In the genomic region with DNA sequence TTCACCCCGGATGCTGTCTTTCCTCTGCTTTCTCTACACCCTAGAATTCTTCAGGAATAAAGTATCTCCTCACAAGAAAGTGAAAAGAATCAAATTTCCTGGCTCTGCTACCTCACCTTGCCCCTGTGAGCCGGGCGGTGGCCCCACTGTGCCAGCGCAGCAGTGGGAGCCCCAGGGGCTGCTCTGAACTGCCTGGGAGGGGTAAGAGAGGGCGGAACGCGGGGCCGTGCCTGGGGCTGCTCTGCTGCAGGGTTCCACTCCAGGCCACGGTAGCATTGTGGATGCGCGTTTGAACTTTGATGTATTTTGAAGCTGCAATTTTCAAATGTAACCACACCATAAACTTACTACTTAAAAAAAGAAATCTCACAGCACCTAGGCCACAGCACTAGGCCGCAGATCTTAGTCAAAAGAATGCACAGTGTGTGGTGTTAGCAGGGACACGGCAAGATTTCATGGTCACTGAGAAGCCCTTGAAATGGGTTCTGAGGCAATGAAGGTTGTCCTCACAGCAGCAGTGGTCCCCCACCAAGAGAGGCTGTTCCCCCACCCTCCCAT, we compare ENCODE assay signal across 21 cellular contexts. TPM values are rescaled to one million over a fixed set of nuclear protein-coding genes. Genes with fewer than 3 reads are reported as not detected.
DNase-seq lines count a peak whose midpoint lies in the region; ATAC-seq and TF ChIP-seq lines count a peak whose summit lies in the region.
"Had no signal": no experiment of that assay in that cellular context is flagged by ENCODE, and none has a peak within 500 bp of the region (broad histone marks: within the 10 kb centered on the region; RNA-seq: fewer than 3 reads in every experiment).

No MANE protein-coding gene starts in this region.

- H3K79me2 ChIP-seq in GM23338 (replicated peaks; ENCODE audit: insufficient read depth) = no peaks in the 10 kb centered on the region

- ATAC-seq in CD8-positive, alpha-beta T cell = peak; percentile 50
- ATAC-seq in GM23338 = peak; percentile 52
- ATAC-seq in naive thymus-derived CD8-positive, alpha-beta T cell = peak; percentile 65 to 74
- ATAC-seq: K562, Right ventricle myocardium inferior had no signal

- H3K4me1 ChIP-seq in CD8-positive, alpha-beta T cell (ENCODE audit: insufficient read depth, low read length) = peaks cover 28% of the 10 kb centered on the region
- H3K4me1 ChIP-seq in GM23338 (ENCODE audit: insufficient read depth) = peaks cover 9% of the 10 kb centered on the region; the same call in 1 of the 2 replicates

- H3K27ac Mint-ChIP-seq in CD8-positive, alpha-beta T cell = no peak overlapping the region
- H3K27ac Mint-ChIP-seq in GM23338 = no peak overlapping the region
- peak overlapping the region; percentile 20 for H3K27ac Mint-ChIP-seq in activated T-helper 2 cell treated with anti-CD3 and anti-CD28 coated beads, Interferon-gamma antibody, Interleukin-2, Interleukin-4, amounts not matched to agents 10 μg/mL and 5 μg/mL and 100 μg/mL, durations not matched to agents 14 hours and 24 hours and 36 hours
- H3K27ac Mint-ChIP-seq in naive thymus-derived CD8-positive, alpha-beta T cell = peak overlapping the region in 4 of 10 donors; percentile 17 to 84 (median 57)

- H3K27me3 Mint-ChIP-seq in CD8-positive, alpha-beta T cell (ENCODE audit: low read depth) = no peaks in the 10 kb centered on the region
- H3K27me3 Mint-ChIP-seq in GM23338 (ENCODE audit: insufficient read depth, low read depth, poor library complexity) = peaks cover 2% of the 10 kb centered on the region
- no peaks in the 10 kb centered on the region for H3K27me3 Mint-ChIP-seq in activated T-helper 2 cell treated with anti-CD3 and anti-CD28 coated beads, Interferon-gamma antibody, Interleukin-2, Interleukin-4, amounts not matched to agents 10 μg/mL and 5 μg/mL and 100 μg/mL, durations not matched to agents 14 hours and 24 hours and 36 hours (ENCODE audit: low read depth)
- peaks cover 3 to 36% (median 12%) of the 10 kb centered on the region in 5 donors for H3K27me3 Mint-ChIP-seq in naive thymus-derived CD8-positive, alpha-beta T cell

- H3K27ac ChIP-seq in CD8-positive, alpha-beta T cell (ENCODE audit: low read depth, low read length) = no peak overlapping the region
- H3K27ac ChIP-seq in GM23338 (ENCODE audit: low read depth) = no peak overlapping the region
- H3K27ac ChIP-seq: PC-9, SK-N-MC had no signal

- intact Hi-C loops in CD8-positive, alpha-beta T cell (cut with DNase I, micrococcal nuclease) = loop anchor here in 1 of 2 experiments (5.0 to 10.0 kb wide), 2 partner anchors 36 to 51 kb away; no protein-coding TSS in a partner anchor
- intact Hi-C loops in activated T-helper 2 cell treated with anti-CD3 and anti-CD28 coated beads, Interferon-gamma antibody, Interleukin-2, Interleukin-4, amounts not matched to agents 10 μg/mL and 5 μg/mL and 100 μg/mL, durations not matched to agents 14 hours and 24 hours and 36 hours (cut with micrococcal nuclease) = no loop called here

- H3K9me3 ChIP-seq in CD8-positive, alpha-beta T cell (ENCODE audit: low read length) = no peaks in the 10 kb centered on the region

- H3K9me3 Mint-ChIP-seq in CD8-positive, alpha-beta T cell = no peaks in the 10 kb centered on the region
- H3K9me3 Mint-ChIP-seq in GM23338 = no peaks in the 10 kb centered on the region
- H3K9me3 Mint-ChIP-seq in activated T-helper 2 cell treated with anti-CD3 and anti-CD28 coated beads, Interferon-gamma antibody, Interleukin-2, Interleukin-4, amounts not matched to agents 10 μg/mL and 5 μg/mL and 100 μg/mL, durations not matched to agents 14 hours and 24 hours and 36 hours = no peaks in the 10 kb centered on the region
- no peaks in the 10 kb centered on the region for H3K9me3 Mint-ChIP-seq in naive thymus-derived CD8-positive, alpha-beta T cell
- H3K9me3 Mint-ChIP-seq: CD14-positive monocyte had no signal

- H2AFZ ChIP-seq in GM23338 = peak overlapping the region; percentile 52; the same call in 1 of the 2 replicates
- H2AFZ ChIP-seq: PC-9 had no signal

- H3K27me3 ChIP-seq in CD8-positive, alpha-beta T cell (ENCODE audit: insufficient read depth, low read length) = no peaks in the 10 kb centered on the region
- no peaks in the 10 kb centered on the region for H3K27me3 ChIP-seq in GM23338 (ENCODE audit: insufficient read depth)

- CTCF ChIA-PET in CD8-positive, alpha-beta T cell (lab: Charles Lee) = no interaction called here

- no peaks in the 10 kb centered on the region for H3K9me2 ChIP-seq in GM23338 (ENCODE audit: insufficient read depth)

- POLR2A ChIA-PET in CD8-positive, alpha-beta T cell (lab: Charles Lee) = interaction anchor here (0.6 kb wide), 1 partner anchor 115 kb away, joined by 4 read pairs; no protein-coding TSS in a partner anchor
- POLR2A ChIA-PET in naive thymus-derived CD8-positive, alpha-beta T cell (lab: Charles Lee) = no interaction called here

- no peaks in the 10 kb centered on the region for H3K36me3 ChIP-seq in CD8-positive, alpha-beta T cell (ENCODE audit: insufficient read depth, low read length)
- H3K36me3 ChIP-seq in GM23338 (ENCODE audit: insufficient read depth) = no peaks in the 10 kb centered on the region

- no peaks in the 10 kb centered on the region for H3K36me3 Mint-ChIP-seq in CD8-positive, alpha-beta T cell
- no peaks in the 10 kb centered on the region for H3K36me3 Mint-ChIP-seq in GM23338 (ENCODE audit: low read depth)
- no peaks in the 10 kb centered on the region for H3K36me3 Mint-ChIP-seq in activated T-helper 2 cell treated with anti-CD3 and anti-CD28 coated beads, Interferon-gamma antibody, Interleukin-2, Interleukin-4, amounts not matched to agents 10 μg/mL and 5 μg/mL and 100 μg/mL, durations not matched to agents 14 hours and 24 hours and 36 hours (ENCODE audit: low read depth)
- no peaks in the 10 kb centered on the region for H3K36me3 Mint-ChIP-seq in naive thymus-derived CD8-positive, alpha-beta T cell
- H3K36me3 Mint-ChIP-seq: CD14-positive monocyte had no signal

- no peak for DNase-seq in CD8-positive, alpha-beta T cell
- DNase-seq in GM23338 (ENCODE audit: low spot score) = no peak
- no peak for DNase-seq in activated T-helper 2 cell treated with anti-CD3 and anti-CD28 coated beads, Interferon-gamma antibody, Interleukin-2, Interleukin-4, amounts not matched to agents 10 μg/mL and 5 μg/mL and 100 μg/mL, durations not matched to agents 14 hours and 24 hours and 36 hours (ENCODE audit: low spot score)
- DNase-seq in naive thymus-derived CD8-positive, alpha-beta T cell = peak in 5 of 10 donors; percentile 18 to 38 (median 37)
- DNase-seq in HuH-7.5 (ENCODE audit: low spot score) = no peak
- no peak for DNase-seq in NCI-H82 treated with DMSO at 0.1 percent for 48 hours (lab: John Stamatoyannopoulos, UW; ENCODE audit: unreplicated experiment)
- no peak for DNase-seq in GM19238 (ENCODE audit: insufficient read length, low spot score)
- DNase-seq: ACHN, AML-193, Calu3, GOT3, NCI-H1092, NCI-H146, NCI-H2081, NCI-H510A, NCI-H774, PC-9 had no signal

- TF ChIP-seq CTCF in CD8-positive, alpha-beta T cell (IDR thresholded peaks at IDR 0.05) = no peak
- no peak for TF ChIP-seq CTCF in GM23338 (conservative IDR thresholded peaks at IDR 0.05; ENCODE audit: low read depth in 2 of 2)

- no peak overlapping the region for H3K4me3 ChIP-seq in CD8-positive, alpha-beta T cell (ENCODE audit: low read depth, low read length)
- no peak overlapping the region for H3K4me3 ChIP-seq in GM23338
- H3K4me3 ChIP-seq: K562, PC-9, SK-N-MC had no signal

- H3F3A ChIP-seq in GM23338 (replicated peaks; ENCODE audit: low read depth) = no peaks in the 10 kb centered on the region

- H3K4me2 ChIP-seq in GM23338 = no peak overlapping the region
- H3K4me2 ChIP-seq: PC-9 had no signal

- H3K4me3 Mint-ChIP-seq in CD8-positive, alpha-beta T cell = peak overlapping the region; percentile 4
- no peak overlapping the region for H3K4me3 Mint-ChIP-seq in GM23338
- no peak overlapping the region for H3K4me3 Mint-ChIP-seq in activated T-helper 2 cell treated with anti-CD3 and anti-CD28 coated beads, Interferon-gamma antibody, Interleukin-2, Interleukin-4, amounts not matched to agents 10 μg/mL and 5 μg/mL and 100 μg/mL, durations not matched to agents 14 hours and 24 hours and 36 hours (ENCODE audit: low read depth)
- peak overlapping the region in 8 of 10 donors; percentile 4 to 80 (median 38) for H3K4me3 Mint-ChIP-seq in naive thymus-derived CD8-positive, alpha-beta T cell
- H3K4me3 Mint-ChIP-seq: CD14-positive monocyte had no signal

- H4K20me1 ChIP-seq in GM23338 (replicated peaks; ENCODE audit: insufficient read depth) = no peaks in the 10 kb centered on the region

- peaks cover 41% of the 10 kb centered on the region for H3K4me1 Mint-ChIP-seq in CD8-positive, alpha-beta T cell (ENCODE audit: low read depth)
- peaks cover 30% of the 10 kb centered on the region for H3K4me1 Mint-ChIP-seq in GM23338
- peaks cover 74% of the 10 kb centered on the region for H3K4me1 Mint-ChIP-seq in activated T-helper 2 cell treated with anti-CD3 and anti-CD28 coated beads, Interferon-gamma antibody, Interleukin-2, Interleukin-4, amounts not matched to agents 10 μg/mL and 5 μg/mL and 100 μg/mL, durations not matched to agents 14 hours and 24 hours and 36 hours (ENCODE audit: low read depth)
- peaks cover 24 to 48% (median 35%) of the 10 kb centered on the region in 4 donors for H3K4me1 Mint-ChIP-seq in naive thymus-derived CD8-positive, alpha-beta T cell

TF ChIP-seq in GM23338, 12 proteins besides CTCF, POLR2A, EP300 and RAD21 (continues in another document):
- no peak for TF ChIP-seq POLR2AphosphoS5 (IDR thresholded peaks at IDR 0.05; ENCODE audit: low read depth)
- TF ChIP-seq JUNB (IDR thresholded peaks at IDR 0.05; ENCODE audit: unreplicated experiment) = no peak
- TF ChIP-seq EZH2 (IDR thresholded peaks at IDR 0.05; ENCODE audit: low read depth, unreplicated experiment) = no peak
- no peak for TF ChIP-seq EZH2phosphoT487 (IDR thresholded peaks at IDR 0.05; ENCODE audit: unreplicated experiment)

RNA-seq across cellular contexts. Expression of a gene that starts 57.5 kb away (rescaled TPM):
- total RNA-seq in CD8-positive, alpha-beta T cell = 10 to 100 TPM; 35.5 to 38.4 TPM
- 0.62 and 0.73 TPM in 2 replicates for total RNA-seq in GM23338 (2014; rRNA removed; shearing (Covaris generic))
- 0.65 and 0.90 TPM in 2 replicates for polyA plus RNA-seq in GM23338 (2016; fragmentation: Nextera tagmentation; extraction: Ambion mirVana)
- total RNA-seq in activated T-helper 2 cell treated with anti-CD3 and anti-CD28 coated beads, Interferon-gamma antibody, Interleukin-2, Interleukin-4, amounts not matched to agents 10 μg/mL and 5 μg/mL and 100 μg/mL, durations not matched to agents 14 hours and 24 hours and 36 hours = 49.1 and 52.3 TPM in 2 replicates
- total RNA-seq in naive thymus-derived CD8-positive, alpha-beta T cell = under 1 TPM; 0.58 to 0.94 TPM
- 10 to 100 TPM in 1 of 3 donors, 1 to 10 TPM in 1, under 1 TPM in 1; 0.35 to 15.6 (median 1.6) TPM for polyA plus RNA-seq in naive thymus-derived CD8-positive, alpha-beta T cell

Comparison
In these comparisons a context has a peak if more than half of its experiments do, and no peak if none do; other contexts are left out.
1. H3K4me3 Mint-ChIP-seq: peak in CD8-positive, alpha-beta T cell (single experiment) and naive thymus-derived CD8-positive, alpha-beta T cell (8 of 10); none in GM23338 (single experiment) and activated T-helper 2 cell treated with anti-CD3 and anti-CD28 coated beads, Interferon-gamma antibody, Interleukin-2, Interleukin-4, amounts not matched to agents 10 μg/mL and 5 μg/mL and 100 μg/mL, durations not matched to agents 14 hours and 24 hours and 36 hours (single experiment).
2. RNA of a gene that starts 57.5 kb away (total RNA-seq): 49.1 to 52.3 TPM in activated T-helper 2 cell treated with anti-CD3 and anti-CD28 coated beads, Interferon-gamma antibody, Interleukin-2, Interleukin-4, amounts not matched to agents 10 μg/mL and 5 μg/mL and 100 μg/mL, durations not matched to agents 14 hours and 24 hours and 36 hours and 35.5 to 38.4 TPM in CD8-positive, alpha-beta T cell; 0.58 to 0.94 TPM in naive thymus-derived CD8-positive, alpha-beta T cell and 0.62 to 0.73 TPM in GM23338; every median in the first group is over 10 times any median in the second.
3. Peak in every context shown above with its lines, with median percentiles within 50 percentile points of each other: ATAC-seq.